ENCODE assay signal across 1 cellular context in the genomic region with DNA sequence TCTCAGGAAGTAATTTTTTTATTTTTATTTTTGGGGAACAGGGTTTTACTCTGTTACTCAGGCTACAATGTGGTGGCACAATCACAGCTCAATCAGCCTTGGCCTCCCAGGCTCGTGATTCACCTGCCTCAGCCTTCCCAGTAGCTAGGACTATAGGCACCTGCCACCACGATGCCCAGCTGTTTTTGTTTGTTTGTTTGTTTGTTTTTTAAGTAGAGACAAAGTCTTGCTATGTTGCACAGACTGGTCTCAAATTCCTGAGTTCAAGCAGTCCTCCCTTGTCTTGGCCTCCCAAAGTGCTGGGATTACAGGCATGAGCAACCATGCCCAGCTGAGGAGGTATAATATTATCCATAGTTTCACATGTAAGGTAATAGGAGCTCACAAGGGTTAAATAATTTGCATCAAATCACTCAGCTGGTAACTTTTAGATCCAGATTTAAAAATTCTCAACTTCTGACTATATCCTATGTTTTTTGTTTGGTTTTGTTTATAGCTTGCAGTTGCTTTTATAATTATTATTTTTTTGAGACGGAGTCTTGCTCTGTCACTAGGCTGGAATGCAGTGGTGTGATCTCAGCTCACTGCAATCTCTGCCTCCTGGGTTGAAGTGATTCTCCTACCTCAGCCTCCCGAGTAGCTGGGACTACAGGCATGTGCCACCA.
TF ChIP-seq lines count a peak whose summit lies in the region.

No MANE protein-coding gene starts in this region.

TF ChIP-seq in IMR-90, 13 proteins besides CTCF, POLR2A, EP300 and RAD21 (continued from another document):
- TF ChIP-seq, protein P1, sequence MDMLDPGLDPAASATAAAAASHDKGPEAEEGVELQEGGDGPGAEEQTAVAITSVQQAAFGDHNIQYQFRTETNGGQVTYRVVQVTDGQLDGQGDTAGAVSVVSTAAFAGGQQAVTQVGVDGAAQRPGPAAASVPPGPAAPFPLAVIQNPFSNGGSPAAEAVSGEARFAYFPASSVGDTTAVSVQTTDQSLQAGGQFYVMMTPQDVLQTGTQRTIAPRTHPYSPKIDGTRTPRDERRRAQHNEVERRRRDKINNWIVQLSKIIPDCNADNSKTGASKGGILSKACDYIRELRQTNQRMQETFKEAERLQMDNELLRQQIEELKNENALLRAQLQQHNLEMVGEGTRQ (IDR thresholded peaks at IDR 0.05; ENCODE audit: low read depth, low read length): no peak
- TF ChIP-seq RCOR1 (IDR thresholded peaks at IDR 0.05; ENCODE audit: insufficient replicate concordance, low read length) (no peak), MAZ (IDR thresholded peaks at IDR 0.05; ENCODE audit: borderline replicate concordance, low read depth, low read length) (no peak), MAFK (IDR thresholded peaks at IDR 0.05; ENCODE audit: low read depth, low read length) (no peak), CEBPB (IDR thresholded peaks at IDR 0.05; ENCODE audit: low read depth, low read length) (no peak), CHD1 (IDR thresholded peaks at IDR 0.05; ENCODE audit: low read depth, low read length) (no peak), SMC3 (IDR thresholded peaks at IDR 0.05; ENCODE audit: low read depth, low read length) (no peak), BHLHE40 (IDR thresholded peaks at IDR 0.05; ENCODE audit: low read depth, low read length) (no peak; the same call in 1 of the 2 replicates), FOS (IDR thresholded peaks at IDR 0.05; ENCODE audit: low read depth, low read length) (no peak), NFE2L2 (IDR thresholded peaks at IDR 0.05; ENCODE audit: low read depth, low read length) (no peak)
